9 cellular contexts compared by ENCODE assay signal in genomic region chr19:46618670-46619231, GRCh38. TPM values are rescaled to one million over a fixed set of nuclear protein-coding genes. Genes with fewer than 3 reads are reported as not detected.
DNase-seq lines count a peak whose midpoint lies in the region; ATAC-seq and TF ChIP-seq lines count a peak whose summit lies in the region.
"Had no signal": no experiment of that assay in that cellular context is flagged by ENCODE, and none has a peak within 500 bp of the region (broad histone marks: within the 10 kb centered on the region; RNA-seq: fewer than 3 reads in every experiment).

No MANE protein-coding gene starts in this region.

- H3K36me3 Mint-ChIP-seq in activated CD4-positive, alpha-beta T cell treated with anti-CD3 and anti-CD28 coated beads, Interleukin-2, amount 10 ng/mL, durations not matched to agents 7 days and 5 days (ENCODE audit: low read depth), result peaks cover 6% of the 10 kb centered on the region

- POLR2A ChIA-PET in activated CD4-positive, alpha-beta T cell treated with anti-CD3 and anti-CD28 coated beads, Interleukin-2, amount 10 ng/mL, durations not matched to agents 7 days and 5 days (lab: Charles Lee), result no interaction called here

- ATAC-seq in stimulated activated naive CD8-positive, alpha-beta T cell treated with anti-CD3 and anti-CD28 coated beads, Interleukin-15, amount 100 ng/mL, for 72 hours, result peak; percentile 22
- ATAC-seq in HG03175 (IDR thresholded peaks at IDR 0.05; ENCODE audit: unreplicated experiment), result no peak

- peak overlapping the region; percentile 92 for H3K27ac Mint-ChIP-seq in activated CD4-positive, alpha-beta T cell treated with anti-CD3 and anti-CD28 coated beads, Interleukin-2, amount 10 ng/mL, durations not matched to agents 7 days and 5 days
- H3K27ac Mint-ChIP-seq in stimulated activated naive CD8-positive, alpha-beta T cell treated with anti-CD3 and anti-CD28 coated beads, Interleukin-15, amount 100 ng/mL, for 72 hours, result peak overlapping the region; percentile 94

- TF ChIP-seq CTCF in epithelial cell of esophagus (IDR thresholded peaks at IDR 0.05; ENCODE audit: insufficient read depth, low read depth, low read length, missing control alignments), result no peak

- no peak overlapping the region for H3K4me3 ChIP-seq in epithelial cell of esophagus (ENCODE audit: low read length)

- H3K4me1 Mint-ChIP-seq in activated CD4-positive, alpha-beta T cell treated with anti-CD3 and anti-CD28 coated beads, Interleukin-2, amount 10 ng/mL, durations not matched to agents 7 days and 5 days, result peaks cover 78% of the 10 kb centered on the region
- H3K4me1 Mint-ChIP-seq in stimulated activated naive CD8-positive, alpha-beta T cell treated with anti-CD3 and anti-CD28 coated beads, Interleukin-15, amount 100 ng/mL, for 72 hours, result peaks cover 87% of the 10 kb centered on the region

- CTCF ChIA-PET in activated CD4-positive, alpha-beta T cell treated with anti-CD3 and anti-CD28 coated beads, Interleukin-2, amount 10 ng/mL, durations not matched to agents 7 days and 5 days (lab: Charles Lee), result interaction anchor here (0.6 to 2.3 kb wide), 5 partner anchors 9 to 679 kb away, joined by 3 to 7 read pairs (median 4); no protein-coding TSS in a partner anchor

- H3K27me3 Mint-ChIP-seq in activated CD4-positive, alpha-beta T cell treated with anti-CD3 and anti-CD28 coated beads, Interleukin-2, amount 10 ng/mL, durations not matched to agents 7 days and 5 days, result no peaks in the 10 kb centered on the region
- H3K27me3 Mint-ChIP-seq in stimulated activated naive CD8-positive, alpha-beta T cell treated with anti-CD3 and anti-CD28 coated beads, Interleukin-15, amount 100 ng/mL, for 72 hours, result no peaks in the 10 kb centered on the region

- DNase-seq in activated CD4-positive, alpha-beta T cell treated with anti-CD3 and anti-CD28 coated beads, Interleukin-2, amount 10 ng/mL, durations not matched to agents 7 days and 5 days, result peak; percentile 41
- DNase-seq in activated CD4-positive, alpha-beta T cell treated with anti-CD3 and anti-CD28 coated beads for 48 hours, result no peak
- DNase-seq in NCI-H2029 (lab: John Stamatoyannopoulos, UW), result peak; percentile 86
- peak; percentile 25 for DNase-seq in epithelial cell of esophagus (ENCODE audit: low read depth)
- DNase-seq in stimulated activated naive CD8-positive, alpha-beta T cell treated with anti-CD3 and anti-CD28 coated beads, Interleukin-15, amount 100 ng/mL, for 72 hours, result peak in 1 of 2 donors; percentile 59
- no peak for DNase-seq in NCI-H2227 (lab: John Stamatoyannopoulos, UW; ENCODE audit: unreplicated experiment)
- DNase-seq in NCI-H187 treated with DMSO at 0.1 percent for 48 hours (lab: John Stamatoyannopoulos, UW), result no peak

- H3K9me3 Mint-ChIP-seq in activated CD4-positive, alpha-beta T cell treated with anti-CD3 and anti-CD28 coated beads, Interleukin-2, amount 10 ng/mL, durations not matched to agents 7 days and 5 days, result no peaks in the 10 kb centered on the region
- no peaks in the 10 kb centered on the region for H3K9me3 Mint-ChIP-seq in stimulated activated naive CD8-positive, alpha-beta T cell treated with anti-CD3 and anti-CD28 coated beads, Interleukin-15, amount 100 ng/mL, for 72 hours

- peak overlapping the region; percentile 14 for H3K4me3 Mint-ChIP-seq in activated CD4-positive, alpha-beta T cell treated with anti-CD3 and anti-CD28 coated beads, Interleukin-2, amount 10 ng/mL, durations not matched to agents 7 days and 5 days
- H3K4me3 Mint-ChIP-seq in stimulated activated naive CD8-positive, alpha-beta T cell treated with anti-CD3 and anti-CD28 coated beads, Interleukin-15, amount 100 ng/mL, for 72 hours, result peak overlapping the region; percentile 83 to 94

RNA-seq across cellular contexts. Expression of gene PTGIR, which starts 6.1 kb away (rescaled TPM):
- 10 to 100 TPM; 14.0 to 14.7 TPM for total RNA-seq in activated CD4-positive, alpha-beta T cell treated with anti-CD3 and anti-CD28 coated beads, Interleukin-2, amount 10 ng/mL, durations not matched to agents 7 days and 5 days

RNA-seq across cellular contexts. Expression of gene GNG8, which starts 17.3 kb away (rescaled TPM):
- total RNA-seq in activated CD4-positive, alpha-beta T cell treated with anti-CD3 and anti-CD28 coated beads, Interleukin-2, amount 10 ng/mL, durations not matched to agents 7 days and 5 days, result not detected
- total RNA-seq: fibroblast of lung had no signal

RNA-seq across cellular contexts. Expression of gene CALM3, which starts 17.6 kb away (rescaled TPM):
- 100 to 1,000 TPM; 700 to 784 TPM for total RNA-seq in activated CD4-positive, alpha-beta T cell treated with anti-CD3 and anti-CD28 coated beads, Interleukin-2, amount 10 ng/mL, durations not matched to agents 7 days and 5 days

RNA-seq across cellular contexts. Expression of gene DACT3, which starts 42.2 kb away (rescaled TPM):
- under 1 TPM; 0.31 to 0.42 TPM for total RNA-seq in activated CD4-positive, alpha-beta T cell treated with anti-CD3 and anti-CD28 coated beads, Interleukin-2, amount 10 ng/mL, durations not matched to agents 7 days and 5 days

Comparison
In these comparisons a context has a peak if more than half of its experiments do, and no peak if none do; other contexts are left out.
1. DNase-seq: peak in activated CD4-positive, alpha-beta T cell treated with anti-CD3 and anti-CD28 coated beads, Interleukin-2, amount 10 ng/mL, durations not matched to agents 7 days and 5 days (single experiment), NCI-H2029 (single experiment) and epithelial cell of esophagus (single experiment); none in activated CD4-positive, alpha-beta T cell treated with anti-CD3 and anti-CD28 coated beads for 48 hours (single experiment), NCI-H2227 (single experiment) and NCI-H187 treated with DMSO at 0.1 percent for 48 hours (single experiment).